In genomic region chr1:4529579-4530445, GRCh38 we compare ENCODE assay signal across 14 cellular contexts.
DNase-seq lines count a peak whose midpoint lies in the region; ATAC-seq and TF ChIP-seq lines count a peak whose summit lies in the region.
"Had no signal": no experiment of that assay in that cellular context is flagged by ENCODE, and none has a peak within 500 bp of the region (broad histone marks: within the 10 kb centered on the region; RNA-seq: fewer than 3 reads in every experiment).

No MANE protein-coding gene starts in this region.

- WGBS in right cardiac atrium = 65% methylated on average over 16 of the region's 16 CpGs

- no peaks in the 10 kb centered on the region for H3K4me1 ChIP-seq in right cardiac atrium (ENCODE audit: control insufficient read depth, insufficient read depth, low read length)

- no peak overlapping the region for H3K4me3 ChIP-seq in right cardiac atrium (ENCODE audit: low read length)

- H3K27me3 ChIP-seq in right cardiac atrium (ENCODE audit: control insufficient read depth, insufficient read depth) = no peaks in the 10 kb centered on the region

- peaks cover 6% of the 10 kb centered on the region for H3K27me3 Mint-ChIP-seq in progenitor cell of endocrine pancreas
- no peaks in the 10 kb centered on the region for H3K27me3 Mint-ChIP-seq in activated CD4-positive, alpha-beta T cell treated with anti-CD3 and anti-CD28 coated beads, Interleukin-2, amount 10 ng/mL, durations not matched to agents 24 days and 14 days

- peaks cover 10% of the 10 kb centered on the region for H3K4me1 Mint-ChIP-seq in progenitor cell of endocrine pancreas (ENCODE audit: low read depth)
- H3K4me1 Mint-ChIP-seq in activated CD4-positive, alpha-beta T cell treated with anti-CD3 and anti-CD28 coated beads, Interleukin-2, amount 10 ng/mL, durations not matched to agents 24 days and 14 days = no peaks in the 10 kb centered on the region
- H3K4me1 Mint-ChIP-seq: CD14-positive monocyte had no signal

- H3K27ac ChIP-seq in right cardiac atrium (ENCODE audit: low read length) = no peak overlapping the region

- DNase-seq in Right ventricle myocardium inferior (ENCODE audit: missing footprints) (no peak), right cardiac atrium (no peak), NCI-H345 (lab: John Stamatoyannopoulos, UW) (peak; percentile 87), left ventricle myocardium superior (no peak), progenitor cell of endocrine pancreas (ENCODE audit: low spot score, unreplicated experiment) (no peak)
- no peak for DNase-seq in activated CD4-positive, alpha-beta T cell treated with anti-CD3 and anti-CD28 coated beads, Interleukin-2, amount 10 ng/mL, durations not matched to agents 24 days and 14 days
- DNase-seq: COR-L47, NCI-H146, NCI-H69, PC-3 had no signal

- H3K4me3 Mint-ChIP-seq in progenitor cell of endocrine pancreas (ENCODE audit: low read depth) = peak overlapping the region; percentile 46
- H3K4me3 Mint-ChIP-seq in activated CD4-positive, alpha-beta T cell treated with anti-CD3 and anti-CD28 coated beads, Interleukin-2, amount 10 ng/mL, durations not matched to agents 24 days and 14 days = no peak overlapping the region
- H3K4me3 Mint-ChIP-seq: CD14-positive monocyte had no signal

- no peaks in the 10 kb centered on the region for H3K9me3 Mint-ChIP-seq in progenitor cell of endocrine pancreas (ENCODE audit: low read depth)
- H3K9me3 Mint-ChIP-seq in activated CD4-positive, alpha-beta T cell treated with anti-CD3 and anti-CD28 coated beads, Interleukin-2, amount 10 ng/mL, durations not matched to agents 24 days and 14 days = no peaks in the 10 kb centered on the region

- ATAC-seq in Right ventricle myocardium inferior (peak; percentile 72), right cardiac atrium (no peak), left ventricle myocardium superior (peak; percentile 89), HG02973 (IDR thresholded peaks at IDR 0.05; ENCODE audit: unreplicated experiment) (no peak), HG02759 (IDR thresholded peaks at IDR 0.05; ENCODE audit: unreplicated experiment) (no peak)
- ATAC-seq: PC-3, SK-N-SH treated with all-trans-retinoic acid at 6 μM for 48 hours had no signal

- peak overlapping the region; percentile 83 for H3K27ac Mint-ChIP-seq in progenitor cell of endocrine pancreas
- H3K27ac Mint-ChIP-seq in activated CD4-positive, alpha-beta T cell treated with anti-CD3 and anti-CD28 coated beads, Interleukin-2, amount 10 ng/mL, durations not matched to agents 24 days and 14 days = no peak overlapping the region
- H3K27ac Mint-ChIP-seq: CD14-positive monocyte had no signal

- H3K9me3 ChIP-seq in right cardiac atrium (ENCODE audit: control insufficient read depth, low read length) = no peaks in the 10 kb centered on the region

- no peaks in the 10 kb centered on the region for H3K36me3 Mint-ChIP-seq in progenitor cell of endocrine pancreas (ENCODE audit: insufficient read depth)
- no peaks in the 10 kb centered on the region for H3K36me3 Mint-ChIP-seq in activated CD4-positive, alpha-beta T cell treated with anti-CD3 and anti-CD28 coated beads, Interleukin-2, amount 10 ng/mL, durations not matched to agents 24 days and 14 days (ENCODE audit: low read depth)
- H3K36me3 Mint-ChIP-seq: CD14-positive monocyte had no signal

- no peak for TF ChIP-seq CTCF in progenitor cell of endocrine pancreas (IDR thresholded peaks at IDR 0.05; ENCODE audit: unreplicated experiment)

- intact Hi-C loops in Right ventricle myocardium inferior (cut with DNase I) (no loop called here), right cardiac atrium (cut with DNase I) (loop anchor here in 1 of 4 donors (5.0 kb wide), 1 partner anchor 447 kb away; no protein-coding TSS in a partner anchor), left ventricle myocardium superior (cut with micrococcal nuclease) (no loop called here)
- intact Hi-C loops in activated CD4-positive, alpha-beta T cell treated with anti-CD3 and anti-CD28 coated beads, Interleukin-2, amount 10 ng/mL, durations not matched to agents 24 days and 14 days (cut with micrococcal nuclease) = no loop called here

Comparison
In these comparisons a context has a peak if more than half of its experiments do, and no peak if none do; other contexts are left out.
1. ATAC-seq: peak in Right ventricle myocardium inferior (single experiment) and left ventricle myocardium superior (single experiment); none in right cardiac atrium (0 of 2), HG02973 (single experiment) and HG02759 (single experiment).